In genomic region chr3:122774564-122774963, GRCh38 we compare ENCODE assay signal across 14 cellular contexts. TPM values are rescaled to one million over a fixed set of nuclear protein-coding genes. Genes with fewer than 3 reads are reported as not detected.
A peak's percentile ranks its signal among the peaks of the same experiment; 100 is the strongest.
DNase-seq lines count a peak whose midpoint lies in the region; ATAC-seq, FAIRE-seq and TF ChIP-seq lines count a peak whose summit lies in the region.
"Had no signal": no experiment of that assay in that cellular context is flagged by ENCODE, and none has a peak within 500 bp of the region (broad histone marks: within the 10 kb centered on the region; RNA-seq: fewer than 3 reads in every experiment).

No MANE protein-coding gene starts in this region.

- H4K20me1 ChIP-seq in K562 (replicated peaks; ENCODE audit: control insufficient read depth, insufficient read depth, low read length): no peaks in the 10 kb centered on the region

- no peak overlapping the region for H3K9ac ChIP-seq in K562 (ENCODE audit: insufficient read depth in 1 of 2, low read depth in 2 of 2, low read length in 2 of 2)
- H3K9ac ChIP-seq in mucosa of rectum (ENCODE audit: low read depth in 1 of 2, low read length in 2 of 2): no peak overlapping the region

- in situ Hi-C loops in K562 (cut with MboI): no loop called here

- no TSS peak for BruUV-seq in K562 (replicated peaks; lab: Mats Ljungman, UMichigan)

- H3K4me3 ChIP-seq in K562: no peak overlapping the region
- no peak overlapping the region for H3K4me3 ChIP-seq in mucosa of rectum (ENCODE audit: low read length in 2 of 2)
- no peak overlapping the region for H3K4me3 ChIP-seq in vagina
- H3K4me3 ChIP-seq: testis had no signal

- TF ChIP-seq EP300 in K562 (IDR thresholded peaks at IDR 0.05; ENCODE audit: low read length): no peak

- no peaks in the 10 kb centered on the region for H3K9me3 ChIP-seq in K562 (replicated peaks; ENCODE audit: control insufficient read depth, insufficient read depth, low read depth, low read length)
- no peaks in the 10 kb centered on the region for H3K9me3 ChIP-seq in mucosa of rectum (ENCODE audit: control insufficient read depth in 2 of 2, low read length in 2 of 2)
- H3K9me3 ChIP-seq in vagina: no peaks in the 10 kb centered on the region
- H3K9me3 ChIP-seq: testis had no signal

- DNase-seq in GM10248 (ENCODE audit: extremely low spot score): peak; percentile 12
- DNase-seq in K562 (ENCODE audit: extremely low read depth in 1 of 4, low spot score in 3 of 4): peak in 1 of 4 experiments; percentile 19
- DNase-seq in NCI-H128 (lab: John Stamatoyannopoulos, UW; ENCODE audit: unreplicated experiment): no peak
- DNase-seq in RPMI8226: no peak
- DNase-seq in vagina (ENCODE audit: extremely low spot score in 2 of 2): no peak
- DNase-seq in NCI-H1694 treated with DMSO at 0.1 percent for 48 hours (lab: John Stamatoyannopoulos, UW): no peak
- DNase-seq: activated CD4-positive, alpha-beta T cell treated with anti-CD3 and anti-CD28 coated beads, Interleukin-2, amount 10 ng/mL, durations not matched to agents 24 days and 14 days; activated naive CD8-positive, alpha-beta T cell treated with anti-CD3 and anti-CD28 coated beads for 36 hours; effector CD4-positive, alpha-beta T cell; NCI-H2081; Right ventricle myocardium superior; testis had no signal

- H3K9me1 ChIP-seq in K562 (ENCODE audit: control insufficient read depth, insufficient read depth, low read length): no peaks in the 10 kb centered on the region

- CTCF ChIA-PET in GM10248 (lab: Yijun Ruan, JAX): interaction anchor here (0.8 to 3.3 kb wide), 7 partner anchors 9 to 57 kb away, joined by 3 to 19 read pairs (median 4); no protein-coding TSS in a partner anchor
- CTCF ChIA-PET in K562 (lab: Yijun Ruan, JAX; ENCODE audit: low intra/inter-chr PET ratio): no interaction called here

- FAIRE-seq in K562 (lab: Jason Lieb, UNC): no peak

- no peaks in the 10 kb centered on the region for H3K27me3 ChIP-seq in K562 (ENCODE audit: control insufficient read depth in 2 of 2, insufficient read depth in 2 of 2, low read length in 2 of 2)
- no peaks in the 10 kb centered on the region for H3K27me3 ChIP-seq in mucosa of rectum (ENCODE audit: control insufficient read depth in 2 of 2, insufficient read depth in 2 of 2, low read length in 2 of 2)
- no peaks in the 10 kb centered on the region for H3K27me3 ChIP-seq in vagina
- H3K27me3 ChIP-seq: testis had no signal

- no peaks in the 10 kb centered on the region for H3K4me1 ChIP-seq in K562 (replicated peaks in 1 of 2; ENCODE audit: control insufficient read depth in 2 of 2, insufficient read depth in 2 of 2, low read length in 2 of 2)
- no peaks in the 10 kb centered on the region for H3K4me1 ChIP-seq in mucosa of rectum (ENCODE audit: control insufficient read depth in 2 of 2, insufficient read depth in 2 of 2, low read length in 2 of 2)
- H3K4me1 ChIP-seq in vagina: no peaks in the 10 kb centered on the region
- H3K4me1 ChIP-seq: testis had no signal

- H3K27ac ChIP-seq in K562 (ENCODE audit: extremely low read depth, low read depth, low read length) (no peak overlapping the region), mucosa of rectum (ENCODE audit: low read depth in 2 of 2, low read length in 2 of 2) (peak overlapping the region; percentile 14 to 65), vagina (no peak overlapping the region)
- H3K27ac ChIP-seq: testis had no signal

- H3K4me2 ChIP-seq in K562 (ENCODE audit: insufficient read depth, low read length): no peak overlapping the region

- TF ChIP-seq CTCF in GM10248 (IDR thresholded peaks at IDR 0.05; ENCODE audit: control extremely low read depth, extremely low read depth, low read depth, missing control alignments): no peak
- TF ChIP-seq CTCF in K562 (IDR thresholded peaks at IDR 0.05 in 2 of 3, conservative IDR thresholded peaks at IDR 0.05 in 1 of 3; ENCODE audit: insufficient read depth in 2 of 3, low read depth in 1 of 3, low read length in 3 of 3): no peak
- TF ChIP-seq CTCF in vagina (IDR thresholded peaks at IDR 0.05): no peak

- intact Hi-C loops in K562 (cut with micrococcal nuclease): no loop called here
- intact Hi-C loops in vagina (cut with DNase I): no loop called here

- H3K79me2 ChIP-seq in K562 (ENCODE audit: control insufficient read depth, insufficient read depth, low read length): no peaks in the 10 kb centered on the region

- no peak overlapping the region for H2AFZ ChIP-seq in K562 (ENCODE audit: low read depth, low read length)

- ATAC-seq in HG02642 (IDR thresholded peaks at IDR 0.05; ENCODE audit: poor library complexity, unreplicated experiment) (peak; percentile 19), K562 (peak; percentile 43; the same call in 1 of the 3 replicates)

- H3K36me3 ChIP-seq in K562 (ENCODE audit: control insufficient read depth, insufficient read depth, low read length): no peaks in the 10 kb centered on the region
- peaks cover 0 to 4% of the 10 kb centered on the region in 2 donors for H3K36me3 ChIP-seq in mucosa of rectum (ENCODE audit: control insufficient read depth in 2 of 2, insufficient read depth in 2 of 2, low read length in 2 of 2)
- no peaks in the 10 kb centered on the region for H3K36me3 ChIP-seq in vagina

- no peak for TF ChIP-seq RAD21 in K562 (CRISPR knock-in tag; conservative IDR thresholded peaks at IDR 0.05 in 1 of 2, IDR thresholded peaks at IDR 0.05 in 1 of 2)

- TF ChIP-seq POLR2A in K562 (conservative IDR thresholded peaks at IDR 0.05) (no peak), vagina (IDR thresholded peaks at IDR 0.05) (no peak)

- POLR2A ChIA-PET in GM10248 (lab: Yijun Ruan, JAX) (no interaction called here), K562 (lab: Yijun Ruan, JAX) (interaction anchor here (0.5 to 1.5 kb wide), 3 partner anchors 9 to 306 kb away, joined by 3 to 5 read pairs (median 3); no protein-coding TSS in a partner anchor)

- WGBS in K562 (ENCODE audit: insufficient coverage, low coverage, missing lambda C conversion rate): 67% methylated on average over 3 of the region's 3 CpGs

TF ChIP-seq in K562, 482 proteins besides CTCF, POLR2A, EP300 and RAD21:
- TF ChIP-seq FOSL1 (tag; conservative IDR thresholded peaks at IDR 0.05) (peak; percentile 67), CBX2 (IDR thresholded peaks at IDR 0.05; ENCODE audit: insufficient read depth, low read length, poor library complexity, severe bottlenecking) (no peak), NR2F6 (CRISPR knock-in tag; IDR thresholded peaks at IDR 0.05) (no peak), E2F3 (CRISPR knock-in tag; IDR thresholded peaks at IDR 0.05) (no peak), CTCFL (IDR thresholded peaks at IDR 0.05; ENCODE audit: borderline replicate concordance, insufficient read depth, low read depth, low read length, poor library complexity, severe bottlenecking) (peak; percentile 7)

RNA-seq across cellular contexts. Expression of gene HSPBAP1, which starts 19.1 kb away (rescaled TPM):
- total RNA-seq in K562 (2011; cell fraction: chromatin; rRNA removed; ENCODE audit: low replicate concordance): 3.8 and 9.7 TPM in 2 replicates
- total RNA-seq in K562 (2011; cell fraction: nucleolus; rRNA removed): 2.2 and 2.9 TPM in 2 replicates
- total RNA-seq in K562 (2011; cell fraction: nucleoplasm; rRNA removed): 7.3 and 13.3 TPM in 2 replicates
- 2.3 and 2.9 TPM in 2 replicates for total RNA-seq in K562 (2014; rRNA removed)
- total RNA-seq in K562 (2014; rRNA removed; fragmentation: Illumina TruSeq; extraction: Trizol): 4.5 and 4.8 TPM in 2 replicates
- 3.5 and 3.7 TPM in 2 replicates for total RNA-seq in K562 (2015; rRNA removed; fragmentation: Illumina TruSeq; extraction: Trizol)
- 3.5 and 3.6 TPM in 2 replicates for total RNA-seq in K562 (2021)
- 3.1 and 3.7 TPM in 2 replicates for polyA plus RNA-seq in K562 (2011; rRNA removed)
- polyA plus RNA-seq in K562 (2011; cell fraction: cytosol; rRNA removed): 0.78 and 1.9 TPM in 2 replicates
- 3.7 and 5.0 TPM in 2 replicates for polyA plus RNA-seq in K562 (2011; cell fraction: nucleus; rRNA removed)
- 2.6 and 3.9 TPM in 2 replicates for polyA plus RNA-seq in K562 (2012)
- 3.7 and 4.4 TPM in 2 replicates for polyA plus RNA-seq in K562 (2014; fragmentation: Illumina TruSeq; extraction: Trizol)
- polyA plus RNA-seq in K562 (2014; fragmentation: Nextera tagmentation; extraction: Ambion mirVana): 1 to 10 TPM; 2.1 TPM
- polyA plus RNA-seq in K562 (2014; rRNA removed): 3.4 and 5.0 TPM in 2 replicates
- polyA minus RNA-seq in K562 (2011; rRNA and poly(A)+ RNA removed): 4.7 and 6.3 TPM in 2 replicates
- polyA minus RNA-seq in K562 (2011; cell fraction: cytosol; rRNA and poly(A)+ RNA removed): 0.86 and 2.7 TPM in 2 replicates
- polyA minus RNA-seq in K562 (2011; cell fraction: nucleus; rRNA and poly(A)+ RNA removed): 2.2 and 3.2 TPM in 2 replicates
- 9.8 TPM for total RNA-seq in vagina

RNA-seq across cellular contexts. Expression of gene SLC49A4, which starts 20.3 kb away (rescaled TPM):
- 1.5 and 2.6 TPM in 2 replicates for total RNA-seq in K562 (2011; cell fraction: chromatin; rRNA removed; ENCODE audit: low replicate concordance)
- 1.7 and 2.1 TPM in 2 replicates for total RNA-seq in K562 (2011; cell fraction: nucleolus; rRNA removed)
- 1.5 and 2.3 TPM in 2 replicates for total RNA-seq in K562 (2011; cell fraction: nucleoplasm; rRNA removed)
- total RNA-seq in K562 (2014; rRNA removed) (1.0 and 1.1 TPM in 2 replicates), K562 (2014; rRNA removed; fragmentation: Illumina TruSeq; extraction: Trizol) (0.76 and 1.1 TPM in 2 replicates), K562 (2015; rRNA removed; fragmentation: Illumina TruSeq; extraction: Trizol) (0.83 and 0.94 TPM in 2 replicates), K562 (2021) (0.78 and 1.0 TPM in 2 replicates), vagina (15.7 TPM)
- polyA plus RNA-seq in K562 (2011; rRNA removed) (0.74 and 0.91 TPM in 2 replicates), K562 (2014; fragmentation: Illumina TruSeq; extraction: Trizol) (0.94 and 1.3 TPM in 2 replicates), K562 (2014; fragmentation: Nextera tagmentation; extraction: Ambion mirVana) (under 1 TPM; 0.15 to 0.25 TPM), K562 (2014; rRNA removed) (0.99 and 1.2 TPM in 2 replicates)
- 0.43 and 1.1 TPM in 2 replicates for polyA plus RNA-seq in K562 (2011; cell fraction: cytosol; rRNA removed)
- 0.92 and 1.5 TPM in 2 replicates for polyA plus RNA-seq in K562 (2011; cell fraction: nucleus; rRNA removed)
- polyA plus RNA-seq in K562 (2012): 0.66 and 0.71 TPM in 2 replicates
- polyA minus RNA-seq in K562 (2011; rRNA and poly(A)+ RNA removed): 0.53 and 1.4 TPM in 2 replicates
- polyA minus RNA-seq in K562 (2011; cell fraction: cytosol; rRNA and poly(A)+ RNA removed): 0.19 and 1.0 TPM in 2 replicates
- polyA minus RNA-seq in K562 (2011; cell fraction: nucleus; rRNA and poly(A)+ RNA removed): 1.3 and 2.0 TPM in 2 replicates

Comparison
In these comparisons a context has a peak if more than half of its experiments do, and no peak if none do; other contexts are left out.
1. H3K27ac ChIP-seq: peak in mucosa of rectum (2 of 2); none in K562 (single experiment) and vagina (single experiment).